21 cellular contexts compared by ENCODE assay signal in the genomic region with DNA sequence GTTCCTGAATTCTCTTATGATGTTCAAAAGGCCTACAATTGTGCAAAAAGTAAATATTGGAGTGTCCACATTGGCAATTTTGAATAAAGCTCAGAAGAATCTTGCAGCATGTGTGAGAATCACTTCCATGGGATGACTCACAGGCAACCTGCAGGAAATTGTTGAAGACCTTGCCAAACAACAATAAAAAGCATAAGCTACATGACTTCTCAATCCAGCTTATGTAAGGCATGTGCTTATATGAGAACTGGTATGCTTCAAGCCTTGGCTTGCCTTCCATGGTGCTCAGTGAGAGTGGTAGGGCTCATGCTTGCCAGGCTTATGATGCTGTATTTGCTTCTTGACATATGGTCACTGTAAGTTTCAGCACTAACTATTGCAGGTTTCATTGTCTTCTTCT. TPM values are rescaled to one million over a fixed set of nuclear protein-coding genes. Genes with fewer than 3 reads are reported as not detected.
DNase-seq lines count a peak whose midpoint lies in the region; ATAC-seq and TF ChIP-seq lines count a peak whose summit lies in the region.
"Had no signal": no experiment of that assay in that cellular context is flagged by ENCODE, and none has a peak within 500 bp of the region (broad histone marks: within the 10 kb centered on the region; RNA-seq: fewer than 3 reads in every experiment).

No MANE protein-coding gene starts in this region.

- no peaks in the 10 kb centered on the region for H3F3A ChIP-seq in GM23248 (ENCODE audit: insufficient read depth)

- in situ Hi-C loops in GM23248 (cut with MboI) = no loop called here

- no peaks in the 10 kb centered on the region for H3K9me3 ChIP-seq in GM23248 (ENCODE audit: low read depth)
- H3K9me3 ChIP-seq: right lobe of liver, thoracic aorta had no signal

- no peaks in the 10 kb centered on the region for H4K20me1 ChIP-seq in GM23248 (ENCODE audit: insufficient read depth)

- no peak overlapping the region for H3K9ac ChIP-seq in GM23248

- H3K79me2 ChIP-seq in GM23248 (ENCODE audit: insufficient read depth) = no peaks in the 10 kb centered on the region

- no peaks in the 10 kb centered on the region for H3K36me3 ChIP-seq in GM23248 (ENCODE audit: low read depth)
- H3K36me3 ChIP-seq: right lobe of liver, thoracic aorta had no signal

- DNase-seq in GM23248 = peak; percentile 0
- DNase-seq in NCI-H69 (lab: John Stamatoyannopoulos, UW) = peak; percentile 47
- peak; percentile 47 to 57 for DNase-seq in cardiac fibroblast (ENCODE audit: low read depth in 2 of 2)
- DNase-seq in glomerular endothelial cell (ENCODE audit: extremely low read depth, low read depth, low spot score) = peak; percentile 77
- DNase-seq in activated T-cell treated with anti-CD3 and anti-CD28 coated beads, Interleukin-2, amount 50 U/mL, for 1 hour = no peak
- no peak for DNase-seq in OCI-M2 (lab: John Stamatoyannopoulos, UW; ENCODE audit: unreplicated experiment)
- DNase-seq: ACHN; activated CD4-positive, alpha-beta T cell treated with anti-CD3 and anti-CD28 coated beads, Interleukin-2, amount 50 U/mL, for 1 hour; activated gamma-delta T cell treated with Interleukin-2 at 50 U/mL for 16 hours; amniotic stem cell; C1 segment of cervical spinal cord; NCI-H2029; NCI-H510A; occipital lobe; right lobe of liver; stimulated activated naive B cell treated with anti-CD40 and anti-IgM and Interleukin-4, amounts not matched to agents 10 μg/mL and 1 μg/mL and 100 μg/mL, for 72 hours; T-helper 1 cell had no signal

- ATAC-seq in GM18520 (IDR thresholded peaks at IDR 0.05; ENCODE audit: unreplicated experiment) = no peak
- ATAC-seq in GM18502 (IDR thresholded peaks at IDR 0.05; ENCODE audit: poor library complexity, unreplicated experiment) = no peak
- ATAC-seq: right lobe of liver; stimulated activated naive B cell treated with anti-CD40 and anti-IgM and Interleukin-4, amounts not matched to agents 10 μg/mL and 1 μg/mL and 100 μg/mL, for 72 hours had no signal

- no peak overlapping the region for H2AFZ ChIP-seq in GM23248

- no peaks in the 10 kb centered on the region for H3K4me1 ChIP-seq in GM23248 (ENCODE audit: insufficient read depth)
- H3K4me1 ChIP-seq: right lobe of liver had no signal

- H3K27ac ChIP-seq in GM23248 = no peak overlapping the region
- H3K27ac ChIP-seq: HL-60, right lobe of liver, thoracic aorta had no signal

- no peaks in the 10 kb centered on the region for H3K27me3 ChIP-seq in GM23248 (replicated peaks; ENCODE audit: insufficient read depth)
- H3K27me3 ChIP-seq: right lobe of liver had no signal

- no peak for TF ChIP-seq CTCF in cardiac fibroblast (IDR thresholded peaks at IDR 0.05; ENCODE audit: low read depth, low read length)

- H3K9me2 ChIP-seq in GM23248 (ENCODE audit: insufficient read depth) = no peaks in the 10 kb centered on the region

- no peak overlapping the region for H3K4me3 ChIP-seq in GM23248
- H3K4me3 ChIP-seq in cardiac fibroblast (replicated peaks in 1 of 2; ENCODE audit: low read depth in 2 of 2, low read length in 2 of 2) = no peak overlapping the region
- H3K4me3 ChIP-seq: right lobe of liver, thoracic aorta had no signal

- no peak overlapping the region for H3K4me2 ChIP-seq in GM23248 (ENCODE audit: unreplicated experiment)

RNA-seq across cellular contexts. Expression of a gene that starts 18.4 kb away (rescaled TPM):
- not detected in 2 replicates for total RNA-seq in GM23248 (2014; rRNA removed; shearing (Covaris generic))
- polyA plus RNA-seq in GM23248 (2016; fragmentation: Nextera tagmentation; extraction: Ambion mirVana) = not detected in 2 replicates
- 29.0 and 29.1 TPM in 2 replicates for total RNA-seq in glomerular endothelial cell

Comparison
In these comparisons a context has a peak if more than half of its experiments do, and no peak if none do; other contexts are left out.
1. DNase-seq: peak in GM23248 (single experiment), NCI-H69 (single experiment), cardiac fibroblast (2 of 2) and glomerular endothelial cell (single experiment); none in activated T-cell treated with anti-CD3 and anti-CD28 coated beads, Interleukin-2, amount 50 U/mL, for 1 hour (single experiment) and OCI-M2 (single experiment).
2. RNA of a gene that starts 18.4 kb away (total RNA-seq): 29.0 to 29.1 TPM in glomerular endothelial cell; not detected in GM23248; every median in the first group is over 10 times any median in the second.